Comparison of ENCODE assay signal across 8 cellular contexts in genomic region chr2:26018184-26018716, GRCh38. TPM values are rescaled to one million over a fixed set of nuclear protein-coding genes. Genes with fewer than 3 reads are reported as not detected.
A peak's percentile ranks its signal among the peaks of the same experiment; 100 is the strongest.
DNase-seq lines count a peak whose midpoint lies in the region; ATAC-seq and TF ChIP-seq lines count a peak whose summit lies in the region.

No MANE protein-coding gene starts in this region.

- H4K20me1 ChIP-seq in PC-9 (ENCODE audit: insufficient read depth): no peaks in the 10 kb centered on the region

- no peaks in the 10 kb centered on the region for H3K27me3 ChIP-seq in PC-9 (ENCODE audit: insufficient read depth, low read depth)

- H3K4me3 ChIP-seq in HEK293 (ENCODE audit: low read depth, low read length) (no peak overlapping the region), PC-9 (no peak overlapping the region)

- no peak overlapping the region for H3K4me3 Mint-ChIP-seq in MCF 10A (ENCODE audit: unreplicated experiment)

- H3K9me2 ChIP-seq in PC-9 (ENCODE audit: insufficient read depth): no peaks in the 10 kb centered on the region

- no peak overlapping the region for H2AFZ ChIP-seq in PC-9

- TF ChIP-seq CTCF in HEK293 (tag by site-specific recombination; IDR thresholded peaks at IDR 0.05) (no peak), PC-9 (conservative IDR thresholded peaks at IDR 0.05) (no peak), MCF 10A (IDR thresholded peaks at IDR 0.05; ENCODE audit: unreplicated experiment) (no peak)

- no peaks in the 10 kb centered on the region; a peak in 1 of 3 replicates for H3K36me3 ChIP-seq in HEK293 (ENCODE audit: control insufficient read depth in 2 of 2, insufficient read depth in 1 of 2, low read length in 2 of 2)
- no peaks in the 10 kb centered on the region for H3K36me3 ChIP-seq in PC-9 (ENCODE audit: low read depth)

- peaks cover 22% of the 10 kb centered on the region for H3K4me1 Mint-ChIP-seq in MCF 10A (ENCODE audit: insufficient read depth, unreplicated experiment)

- ATAC-seq in left lobe of liver (peak; percentile 99), GM21390 (IDR thresholded peaks at IDR 0.05; ENCODE audit: unreplicated experiment) (no peak), GM21723 (IDR thresholded peaks at IDR 0.05; ENCODE audit: unreplicated experiment) (no peak)

- peak overlapping the region; percentile 54 for H3K4me2 ChIP-seq in PC-9

- CTCF ChIA-PET in HEK293 (lab: Yijun Ruan, JAX): interaction anchor here (0.7 to 2.4 kb wide), 3 partner anchors 17 to 68 kb away, joined by 3 to 10 read pairs (median 3); no protein-coding TSS in a partner anchor
- CTCF ChIA-PET in PC-9 (lab: Charles Lee): interaction anchor here (0.6 kb wide), 1 partner anchor 14 kb away, joined by 3 read pairs; no protein-coding TSS in a partner anchor
- CTCF ChIA-PET in MCF 10A (lab: Yijun Ruan, JAX): interaction anchor here (0.6 to 1.2 kb wide), 12 partner anchors 8 to 969 kb away, joined by 3 to 5 read pairs (median 4); no protein-coding TSS in a partner anchor

- no TSS peak for BruUV-seq in PC-9 (replicated peaks; lab: Mats Ljungman, UMichigan)
- BruUV-seq in MCF 10A (replicated peaks; lab: Mats Ljungman, UMichigan): no TSS peak

- no peaks in the 10 kb centered on the region for H3K9me3 ChIP-seq in HEK293 (ENCODE audit: control insufficient read depth, insufficient read depth, low read depth, low read length)
- H3K9me3 ChIP-seq in PC-9 (ENCODE audit: insufficient read depth, low read depth): no peaks in the 10 kb centered on the region; the same call in none of the 2 replicates

- H3K27ac Mint-ChIP-seq in MCF 10A (ENCODE audit: low read depth, unreplicated experiment): peak overlapping the region; percentile 56

- intact Hi-C loops in PC-9 (cut with micrococcal nuclease; ENCODE audit: unreplicated experiment): no loop called here
- intact Hi-C loops in MCF 10A (cut with micrococcal nuclease): no loop called here

- no peaks in the 10 kb centered on the region for H3K27me3 Mint-ChIP-seq in MCF 10A (ENCODE audit: insufficient read depth, unreplicated experiment)

- peaks cover 13% of the 10 kb centered on the region for H3K4me1 ChIP-seq in HEK293 (ENCODE audit: control insufficient read depth, insufficient read depth, low read length)
- H3K4me1 ChIP-seq in PC-9 (replicated peaks; ENCODE audit: insufficient read depth): peaks cover 40% of the 10 kb centered on the region

- no peaks in the 10 kb centered on the region for H3K79me2 ChIP-seq in PC-9 (ENCODE audit: low read depth)

- H3F3A ChIP-seq in PC-9 (ENCODE audit: insufficient read depth, low read depth): peaks cover 28% of the 10 kb centered on the region

- no peaks in the 10 kb centered on the region for H3K9me3 Mint-ChIP-seq in MCF 10A (ENCODE audit: unreplicated experiment)

- POLR2A ChIA-PET in HEK293 (lab: Yijun Ruan, JAX) (interaction anchor here (0.5 to 2.1 kb wide), 3 partner anchors 16 to 320 kb away, joined by 3 to 19 read pairs (median 3); partner anchors contain the start of gene RAB10), PC-9 (lab: Charles Lee; ENCODE audit: unreplicated experiment) (interaction anchor here (0.5 kb wide), 1 partner anchor 282 kb away, joined by 6 read pairs; no protein-coding TSS in a partner anchor), MCF 10A (lab: Yijun Ruan, JAX) (interaction anchor here (0.6 to 13.2 kb wide), 16 partner anchors 10 to 327 kb away, joined by 3 to 250 read pairs (median 6); partner anchors contain the start of genes ASXL2 and RAB10)

- H3K27ac ChIP-seq in HEK293 (ENCODE audit: extremely low read depth, low read depth, low read length): no peak overlapping the region; the same call in 1 of the 2 replicates
- H3K27ac ChIP-seq in PC-9: peak overlapping the region; percentile 61

- DNase-seq in AG20443 (ENCODE audit: low spot score) (peak; percentile 93), PC-9 (peak; percentile 83 to 88), MCF 10A (ENCODE audit: unreplicated experiment) (peak; percentile 93), left lobe of liver (ENCODE audit: low spot score) (peak; percentile 82)
- peak; percentile 17 to 25 for DNase-seq in stimulated activated CD4-positive, alpha-beta T cell treated with anti-CD3 and anti-CD28 coated beads, Interleukin-4, amount 100 ng/mL, for 4 hours

- H3K36me3 Mint-ChIP-seq in MCF 10A (ENCODE audit: insufficient read depth, unreplicated experiment): no peaks in the 10 kb centered on the region

TF ChIP-seq in HEK293, 187 proteins besides CTCF, POLR2A, EP300 and RAD21 (continues in another document):
- no peak for TF ChIP-seq ELK4 (IDR thresholded peaks at IDR 0.05; ENCODE audit: borderline replicate concordance, low read depth, low read length)
- no peak for TF ChIP-seq ZNF202 (tag by site-specific recombination; IDR thresholded peaks at IDR 0.05; ENCODE audit: borderline replicate concordance)
- TF ChIP-seq ZNF561 (tag by site-specific recombination; IDR thresholded peaks at IDR 0.05; ENCODE audit: borderline replicate concordance): no peak
- TF ChIP-seq HOXA7 (CRISPR knock-in tag; IDR thresholded peaks at IDR 0.05; ENCODE audit: borderline replicate concordance): no peak
- TF ChIP-seq ZNF544 (tag by site-specific recombination; IDR thresholded peaks at IDR 0.05): no peak
- TF ChIP-seq ZBTB44 (tag by site-specific recombination; IDR thresholded peaks at IDR 0.05): no peak
- no peak for TF ChIP-seq SALL2 (tag by site-specific recombination; IDR thresholded peaks at IDR 0.05; ENCODE audit: borderline replicate concordance)
- TF ChIP-seq PRDM6 (tag by site-specific recombination; IDR thresholded peaks at IDR 0.05): no peak
- no peak for TF ChIP-seq ZNF302 (tag by site-specific recombination; IDR thresholded peaks at IDR 0.05; ENCODE audit: low read depth)
- TF ChIP-seq ZNF2 (tag by site-specific recombination; IDR thresholded peaks at IDR 0.05): no peak
- TF ChIP-seq ZBTB11 (tag by site-specific recombination; conservative IDR thresholded peaks at IDR 0.05; ENCODE audit: low read depth): no peak
- TF ChIP-seq TRIM28 (IDR thresholded peaks at IDR 0.05; ENCODE audit: borderline replicate concordance, low read length): no peak
- no peak for TF ChIP-seq YY1 (tag by site-specific recombination; IDR thresholded peaks at IDR 0.05)

RNA-seq across cellular contexts. Expression of gene RAB10, which starts 15.6 kb away (rescaled TPM):
- 150 and 171 TPM in 2 replicates for total RNA-seq in PC-9 (2021)
- 139 and 147 TPM in 2 replicates for total RNA-seq in MCF 10A (2022)
- total RNA-seq in left lobe of liver: 49.6 TPM

RNA-seq across cellular contexts. Expression of gene KIF3C, which starts 36.0 kb away (rescaled TPM):
- 41.2 and 50.5 TPM in 2 replicates for total RNA-seq in PC-9 (2021)
- 0.91 and 2.0 TPM in 2 replicates for total RNA-seq in MCF 10A (2022)
- 0.86 TPM for total RNA-seq in left lobe of liver

Comparison
In these comparisons a context has a peak if more than half of its experiments do, and no peak if none do; other contexts are left out.
1. DNase-seq: peak in every context shown above with its lines; median percentile 93 in AG20443; 93 in MCF 10A; 86 in PC-9; 82 in left lobe of liver; 21 in stimulated activated CD4-positive, alpha-beta T cell treated with anti-CD3 and anti-CD28 coated beads, Interleukin-4, amount 100 ng/mL, for 4 hours.
2. RNA of gene KIF3C, which starts 36.0 kb away (total RNA-seq): 41.2 to 50.5 TPM in PC-9; 0.91 to 2.0 TPM in MCF 10A and 0.86 TPM in left lobe of liver (single experiment); every median in the first group is over 10 times any median in the second.